Comparison of ENCODE assay signal across 8 cellular contexts in the genomic region with DNA sequence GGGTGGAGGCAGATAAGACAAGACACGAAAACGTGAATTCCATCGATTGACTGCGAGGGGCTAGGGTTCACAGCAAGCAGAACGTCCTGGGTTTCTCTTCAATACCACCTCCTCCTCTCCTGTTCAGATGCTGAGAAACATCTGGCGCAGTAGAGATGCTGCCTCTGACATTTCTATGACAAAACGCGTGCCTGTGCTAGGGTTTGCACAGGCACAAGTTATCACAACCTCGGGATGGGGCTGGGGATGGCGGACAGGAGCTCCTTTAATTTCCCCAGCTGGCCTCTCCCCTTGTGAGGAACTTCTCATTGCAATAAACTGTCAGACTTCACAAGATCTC.
DNase-seq lines count a peak whose midpoint lies in the region; ATAC-seq, FAIRE-seq and TF ChIP-seq lines count a peak whose summit lies in the region.

No MANE protein-coding gene starts in this region.

- H3K36me3 ChIP-seq in kidney (ENCODE audit: control insufficient read depth in 1 of 2, insufficient read depth in 2 of 2, low read length in 2 of 2) (no peaks in the 10 kb centered on the region), suprapubic skin (no peaks in the 10 kb centered on the region)

- H3K27ac Mint-ChIP-seq in T-helper 1 cell treated with Interleukin-12 subunit alpha and Interleukin-12 subunit beta and Interleukin-4 antibody, amounts not matched to agents 30 μg/mL and 1 μg/mL, for 36 hours: no peak overlapping the region
- peak overlapping the region; percentile 71 for H3K27ac Mint-ChIP-seq in activated naive CD8-positive, alpha-beta T cell treated with anti-CD3 and anti-CD28 coated beads, Interleukin-2, amount 50 U/mL, for 24 hours

- TF ChIP-seq EP300 in suprapubic skin (IDR thresholded peaks at IDR 0.05): no peak

- H3K4me3 Mint-ChIP-seq in T-helper 1 cell treated with Interleukin-12 subunit alpha and Interleukin-12 subunit beta and Interleukin-4 antibody, amounts not matched to agents 30 μg/mL and 1 μg/mL, for 36 hours: peak overlapping the region; percentile 80
- peak overlapping the region; percentile 83 for H3K4me3 Mint-ChIP-seq in activated naive CD8-positive, alpha-beta T cell treated with anti-CD3 and anti-CD28 coated beads, Interleukin-2, amount 50 U/mL, for 24 hours

- no peaks in the 10 kb centered on the region for H3K36me3 Mint-ChIP-seq in T-helper 1 cell treated with Interleukin-12 subunit alpha and Interleukin-12 subunit beta and Interleukin-4 antibody, amounts not matched to agents 30 μg/mL and 1 μg/mL, for 36 hours (ENCODE audit: low read depth)
- peaks cover 3% of the 10 kb centered on the region for H3K36me3 Mint-ChIP-seq in activated naive CD8-positive, alpha-beta T cell treated with anti-CD3 and anti-CD28 coated beads, Interleukin-2, amount 50 U/mL, for 24 hours (ENCODE audit: low read depth)

- no peak for TF ChIP-seq POLR2A in suprapubic skin (IDR thresholded peaks at IDR 0.05)

- no peak for FAIRE-seq in kidney (lab: Jason Lieb, UNC)

- ATAC-seq in activated naive CD8-positive, alpha-beta T cell treated with anti-CD3 and anti-CD28 coated beads, Interleukin-2, amount 50 U/mL, for 24 hours: no peak
- ATAC-seq in GM19023 (IDR thresholded peaks at IDR 0.05; ENCODE audit: unreplicated experiment): no peak

- H3K27me3 Mint-ChIP-seq in T-helper 1 cell treated with Interleukin-12 subunit alpha and Interleukin-12 subunit beta and Interleukin-4 antibody, amounts not matched to agents 30 μg/mL and 1 μg/mL, for 36 hours (ENCODE audit: low read depth): peaks cover 38% of the 10 kb centered on the region
- H3K27me3 Mint-ChIP-seq in activated naive CD8-positive, alpha-beta T cell treated with anti-CD3 and anti-CD28 coated beads, Interleukin-2, amount 50 U/mL, for 24 hours: peaks cover 17% of the 10 kb centered on the region

- H3K27ac ChIP-seq in kidney (ENCODE audit: low read depth in 2 of 2, low read length in 2 of 2) (peak overlapping the region; percentile 92 to 94), suprapubic skin (peak overlapping the region; percentile 100)

- H3K9ac ChIP-seq in kidney (ENCODE audit: low read length in 2 of 2): peak overlapping the region; percentile 45 to 65

- no peaks in the 10 kb centered on the region for H3K27me3 ChIP-seq in suprapubic skin

- H3K4me3 ChIP-seq in kidney (ENCODE audit: low read length in 2 of 2): peak overlapping the region; percentile 50 to 82
- peak overlapping the region; percentile 98 for H3K4me3 ChIP-seq in suprapubic skin

- H3K4me1 ChIP-seq in kidney (ENCODE audit: control insufficient read depth in 1 of 2, insufficient read depth in 1 of 2, low read depth in 1 of 2, low read length in 2 of 2) (peaks cover 4 to 8% of the 10 kb centered on the region in 2 donors), suprapubic skin (peaks cover 45% of the 10 kb centered on the region)

- 20% methylated on average over 10 of the region's 10 CpGs for WGBS in suprapubic skin

- no peaks in the 10 kb centered on the region for H3K9me3 Mint-ChIP-seq in T-helper 1 cell treated with Interleukin-12 subunit alpha and Interleukin-12 subunit beta and Interleukin-4 antibody, amounts not matched to agents 30 μg/mL and 1 μg/mL, for 36 hours
- no peaks in the 10 kb centered on the region for H3K9me3 Mint-ChIP-seq in activated naive CD8-positive, alpha-beta T cell treated with anti-CD3 and anti-CD28 coated beads, Interleukin-2, amount 50 U/mL, for 24 hours

- no peak for TF ChIP-seq CTCF in kidney (IDR thresholded peaks at IDR 0.05; ENCODE audit: borderline replicate concordance, extremely low read depth, insufficient read depth)
- no peak for TF ChIP-seq CTCF in suprapubic skin (IDR thresholded peaks at IDR 0.05)

- intact Hi-C loops in kidney (cut with DNase I): no loop called here

- DNase-seq in T-helper 1 cell (no peak), kidney (no peak), suprapubic skin (ENCODE audit: low spot score in 2 of 2) (peak in 1 of 2 donors; percentile 69), NCI-H524 treated with DMSO at 0.1 percent for 48 hours (lab: John Stamatoyannopoulos, UW) (no peak), GM19238 (ENCODE audit: insufficient read length, low spot score) (no peak)
- DNase-seq in activated naive CD8-positive, alpha-beta T cell treated with anti-CD3 and anti-CD28 coated beads, Interleukin-2, amount 50 U/mL, for 24 hours: no peak

- no peaks in the 10 kb centered on the region for H3K9me3 ChIP-seq in kidney (ENCODE audit: control insufficient read depth in 1 of 2, low read length in 2 of 2)
- H3K9me3 ChIP-seq in suprapubic skin: no peaks in the 10 kb centered on the region

- H3K4me1 Mint-ChIP-seq in T-helper 1 cell treated with Interleukin-12 subunit alpha and Interleukin-12 subunit beta and Interleukin-4 antibody, amounts not matched to agents 30 μg/mL and 1 μg/mL, for 36 hours (ENCODE audit: low read depth): peaks cover 10% of the 10 kb centered on the region
- peaks cover 25% of the 10 kb centered on the region for H3K4me1 Mint-ChIP-seq in activated naive CD8-positive, alpha-beta T cell treated with anti-CD3 and anti-CD28 coated beads, Interleukin-2, amount 50 U/mL, for 24 hours
